8 cellular contexts compared by ENCODE assay signal in genomic region chr17:76382803-76383644, GRCh38. TPM values are rescaled to one million over a fixed set of nuclear protein-coding genes. Genes with fewer than 3 reads are reported as not detected.
A peak's percentile ranks its signal among the peaks of the same experiment; 100 is the strongest.
DNase-seq lines count a peak whose midpoint lies in the region; ATAC-seq and TF ChIP-seq lines count a peak whose summit lies in the region.

No MANE protein-coding gene starts in this region.

- H3K27ac ChIP-seq in breast epithelium = peak overlapping the region; percentile 88 to 89

- peak; percentile 22 for ATAC-seq in HG02938 (IDR thresholded peaks at IDR 0.05; ENCODE audit: unreplicated experiment)
- no peak for ATAC-seq in GM18861 (IDR thresholded peaks at IDR 0.05; ENCODE audit: unreplicated experiment)

- intact Hi-C loops in breast epithelium (cut with DNase I; ENCODE audit: low total_unique reads) = loop anchor here (5.0 kb wide), 1 partner anchor 789 kb away; no protein-coding TSS in a partner anchor

- H3K27me3 ChIP-seq in breast epithelium = no peaks in the 10 kb centered on the region

- H3K9me3 ChIP-seq in breast epithelium = no peaks in the 10 kb centered on the region

- H3K36me3 ChIP-seq in breast epithelium = no peaks in the 10 kb centered on the region

- H3K4me3 ChIP-seq in breast epithelium = peak overlapping the region; percentile 51 to 66 (median 62)

- peaks cover 0 to 20% of the 10 kb centered on the region in 2 donors for H3K4me1 ChIP-seq in breast epithelium

- no peak for TF ChIP-seq CTCF in breast epithelium (IDR thresholded peaks at IDR 0.05)

- TF ChIP-seq POLR2A in breast epithelium (IDR thresholded peaks at IDR 0.05) = no peak

- peak; percentile 54 for DNase-seq in COLO829 (ENCODE audit: low spot score)
- peak; percentile 16 for DNase-seq in T-helper 22 cell (ENCODE audit: low read depth)
- peak in 1 of 2 donors; percentile 70 for DNase-seq in breast epithelium (ENCODE audit: low spot score in 2 of 2)
- DNase-seq in kidney tubule cell (ENCODE audit: low spot score) = peak; percentile 78
- peak; percentile 67 for DNase-seq in stimulated activated CD4-positive, alpha-beta T cell treated with anti-CD3 and anti-CD28 coated beads, Interleukin-4, amount 100 ng/mL, for 24 hours
- no peak for DNase-seq in H4 (ENCODE audit: low spot score)

RNA-seq across cellular contexts. Expression of gene SPHK1, which starts 1.4 kb away (rescaled TPM):
- total RNA-seq in breast epithelium = 10 to 100 TPM in 2 of 3 donors, 1 to 10 TPM in 1; 9.6 to 28.5 (median 23.0) TPM
- 7.8 and 9.2 TPM in 2 replicates for total RNA-seq in H4 (2014; rRNA removed; shearing (Covaris generic))

RNA-seq across cellular contexts. Expression of gene PRPSAP1, which starts 29.3 kb away (rescaled TPM):
- total RNA-seq in breast epithelium = 100 to 1,000 TPM in 1 of 3 donors, 10 to 100 TPM in 2; 71.4 to 110 (median 78.3) TPM
- 48.1 and 49.7 TPM in 2 replicates for total RNA-seq in H4 (2014; rRNA removed; shearing (Covaris generic))
